28 cellular contexts compared by ENCODE assay signal in genomic region chr4:152856960-152857359, GRCh38.
"Had no signal": no experiment of that assay in that cellular context is flagged by ENCODE, and none has a peak within 500 bp of the region (broad histone marks: within the 10 kb centered on the region; RNA-seq: fewer than 3 reads in every experiment).

No MANE protein-coding gene starts in this region.

- H3K9me3 ChIP-seq: colonic mucosa had no signal

- H3K27ac ChIP-seq: colonic mucosa, epithelial cell of prostate, esophagus squamous epithelium, gastrocnemius medialis, heart right ventricle had no signal

- ATAC-seq: effector memory CD8-positive, alpha-beta T cell; esophagus mucosa; gastrocnemius medialis; heart right ventricle; left colon; left lobe of liver; left ventricle myocardium superior had no signal

- H3K27ac Mint-ChIP-seq: dendritic cell treated with granulocyte-macrophage colony-stimulating factor and Interleukin-4, amounts not matched to agents 40 ng/mL and 50 ng/mL, for 4 days; effector memory CD8-positive, alpha-beta T cell; endodermal cell; memory B cell had no signal

- H3K4me3 ChIP-seq: colonic mucosa, esophagus squamous epithelium, gastrocnemius medialis, heart right ventricle, lung had no signal

- H3K4me3 Mint-ChIP-seq: dendritic cell treated with granulocyte-macrophage colony-stimulating factor and Interleukin-4, amounts not matched to agents 40 ng/mL and 50 ng/mL, for 4 days; effector memory CD8-positive, alpha-beta T cell; endodermal cell; memory B cell had no signal

- DNase-seq: colonic mucosa; cortex of kidney; effector CD8-positive, alpha-beta T cell; effector memory CD8-positive, alpha-beta T cell; endodermal cell; erythroblast; esophagus squamous epithelium; foreskin fibroblast; foreskin melanocyte; gastrocnemius medialis; glutamatergic neuron; head of caudate nucleus; heart right ventricle; hippocampal formation; islet precursor cell; kidney; kidney glomerular epithelial cell; left colon; left ventricle myocardium superior; mammary epithelial cell; mesendoderm; midbrain had no signal

- H3K4me1 ChIP-seq: colonic mucosa, esophagus squamous epithelium, gastrocnemius medialis had no signal

- H3K36me3 ChIP-seq: colonic mucosa, esophagus squamous epithelium, gastrocnemius medialis, heart right ventricle had no signal

- H3K27me3 ChIP-seq: colonic mucosa, esophagus squamous epithelium, gastrocnemius medialis, heart right ventricle had no signal

- H3K27me3 Mint-ChIP-seq: dendritic cell treated with granulocyte-macrophage colony-stimulating factor and Interleukin-4, amounts not matched to agents 40 ng/mL and 50 ng/mL, for 4 days; effector memory CD8-positive, alpha-beta T cell; memory B cell had no signal
